In genomic region chr21:34367320-34367935, GRCh38 we compare ENCODE assay signal across 8 cellular contexts. TPM values are rescaled to one million over a fixed set of nuclear protein-coding genes. Genes with fewer than 3 reads are reported as not detected.
DNase-seq lines count a peak whose midpoint lies in the region; ATAC-seq and TF ChIP-seq lines count a peak whose summit lies in the region.

No MANE protein-coding gene starts in this region.

- H3K4me1 Mint-ChIP-seq in Caco-2 (ENCODE audit: low read depth, unreplicated experiment) = no peaks in the 10 kb centered on the region
- peaks cover 12% of the 10 kb centered on the region for H3K4me1 Mint-ChIP-seq in progenitor cell of endocrine pancreas (ENCODE audit: low read depth)

- H3K36me3 Mint-ChIP-seq in Caco-2 (ENCODE audit: insufficient read depth, unreplicated experiment) = no peaks in the 10 kb centered on the region
- no peaks in the 10 kb centered on the region for H3K36me3 Mint-ChIP-seq in progenitor cell of endocrine pancreas (ENCODE audit: insufficient read depth)

- H3K27me3 Mint-ChIP-seq in Caco-2 (ENCODE audit: insufficient read depth, unreplicated experiment) = no peaks in the 10 kb centered on the region
- no peaks in the 10 kb centered on the region for H3K27me3 Mint-ChIP-seq in progenitor cell of endocrine pancreas

- no peaks in the 10 kb centered on the region for H3K36me3 ChIP-seq in Caco-2 (ENCODE audit: control insufficient read depth, insufficient read depth, low read length)

- POLR2A ChIA-PET in Caco-2 (lab: Charles Lee) = no interaction called here

- no TSS peak for BruUV-seq in Caco-2 (replicated peaks; lab: Mats Ljungman, UMichigan)

- H3K9me3 Mint-ChIP-seq in Caco-2 (ENCODE audit: unreplicated experiment) (no peaks in the 10 kb centered on the region), progenitor cell of endocrine pancreas (ENCODE audit: low read depth) (no peaks in the 10 kb centered on the region)

- H3K4me3 ChIP-seq in Caco-2 (ENCODE audit: low read depth, low read length) = no peak overlapping the region
- H3K4me3 ChIP-seq in HFF-Myc (replicated peaks; ENCODE audit: low read depth, low read length) = no peak overlapping the region
- H3K4me3 ChIP-seq in foreskin fibroblast (ENCODE audit: low read depth in 1 of 2, low read length in 2 of 2) = no peak overlapping the region

- CTCF ChIA-PET in Caco-2 (lab: Charles Lee) = interaction anchor here (1.0 to 1.3 kb wide), 5 partner anchors 19 to 444 kb away, joined by 3 to 9 read pairs (median 6); no protein-coding TSS in a partner anchor

- H3K27ac Mint-ChIP-seq in Caco-2 (ENCODE audit: unreplicated experiment) = no peak overlapping the region
- no peak overlapping the region for H3K27ac Mint-ChIP-seq in progenitor cell of endocrine pancreas

- H3K9me3 ChIP-seq in Caco-2 = no peaks in the 10 kb centered on the region

- no peak for ATAC-seq in HG02884 (IDR thresholded peaks at IDR 0.05; ENCODE audit: unreplicated experiment)
- ATAC-seq in HG02642 (IDR thresholded peaks at IDR 0.05; ENCODE audit: poor library complexity, unreplicated experiment) = no peak

- DNase-seq in Caco-2 (peak; percentile 72 to 79), HFF-Myc (ENCODE audit: extremely low read depth, low read depth) (peak; percentile 59), NCI-H748 (lab: John Stamatoyannopoulos, UW; ENCODE audit: unreplicated experiment) (peak; percentile 71), foreskin fibroblast (peak; percentile 72 to 91), progenitor cell of endocrine pancreas (ENCODE audit: low spot score, unreplicated experiment) (no peak)
- peak; percentile 40 for DNase-seq in activated CD8-positive, alpha-beta memory T cell treated with anti-CD3 and anti-CD28 coated beads, Interleukin-2, amount 50 U/mL, for 4 hours

- H3K4me3 Mint-ChIP-seq in Caco-2 (ENCODE audit: unreplicated experiment) (no peak overlapping the region), progenitor cell of endocrine pancreas (ENCODE audit: low read depth) (no peak overlapping the region)

- H3K4me1 ChIP-seq in Caco-2 = peaks cover 8% of the 10 kb centered on the region; the same call in 1 of the 2 replicates

- H3K27me3 ChIP-seq in Caco-2 (replicated peaks; ENCODE audit: control insufficient read depth, insufficient read depth, low read length) = no peaks in the 10 kb centered on the region

- TF ChIP-seq CTCF in Caco-2 (IDR thresholded peaks at IDR 0.05; ENCODE audit: insufficient read depth in 1 of 2, low read depth in 1 of 2, low read length in 1 of 2, severe bottlenecking in 1 of 2, unreplicated experiment in 1 of 2) = peak; percentile 54 to 74
- TF ChIP-seq CTCF in HFF-Myc (IDR thresholded peaks at IDR 0.05; ENCODE audit: low read depth, low read length, missing control alignments) = peak; percentile 78
- peak; percentile 87 for TF ChIP-seq CTCF in foreskin fibroblast (IDR thresholded peaks at IDR 0.05; ENCODE audit: low read depth, low read length)
- peak; percentile 72 for TF ChIP-seq CTCF in progenitor cell of endocrine pancreas (IDR thresholded peaks at IDR 0.05; ENCODE audit: unreplicated experiment)

- intact Hi-C loops in Caco-2 (cut with micrococcal nuclease; ENCODE audit: unreplicated experiment) = no loop called here

RNA-seq across cellular contexts. Expression of gene KCNE2, which starts 3.6 kb away (rescaled TPM):
- not detected in 2 replicates for total RNA-seq in Caco-2 (2022)
- total RNA-seq in progenitor cell of endocrine pancreas = 0.55 and 0.58 TPM in 2 replicates

RNA-seq across cellular contexts. Expression of gene SMIM11, which starts 7.9 kb away (rescaled TPM):
- total RNA-seq in Caco-2 (2022) = 1.3 and 17.2 TPM in 2 replicates
- 5.9 and 22.7 TPM in 2 replicates for total RNA-seq in progenitor cell of endocrine pancreas

RNA-seq across cellular contexts. Expression of gene SMIM34, which starts 56.3 kb away (rescaled TPM):
- not detected in 2 replicates for total RNA-seq in Caco-2 (2022)
- total RNA-seq in progenitor cell of endocrine pancreas = not detected in 2 replicates
